29 cellular contexts compared by ENCODE assay signal in genomic region chr11:116230453-116230852, GRCh38.
"Had no signal": no experiment of that assay in that cellular context is flagged by ENCODE, and none has a peak within 500 bp of the region (broad histone marks: within the 10 kb centered on the region; RNA-seq: fewer than 3 reads in every experiment).

No MANE protein-coding gene starts in this region.

- H3K27ac ChIP-seq: adrenal gland, body of pancreas, breast epithelium, cardiac muscle cell, colonic mucosa had no signal

- H3K4me1 ChIP-seq: adrenal gland, body of pancreas, breast epithelium, colonic mucosa had no signal

- H3K27me3 ChIP-seq: body of pancreas, breast epithelium, cardiac muscle cell, colonic mucosa had no signal

- H3K4me3 ChIP-seq: adrenal gland, body of pancreas, breast epithelium, cardiac muscle cell, colonic mucosa had no signal

- H3K9me3 ChIP-seq: adrenal gland, body of pancreas, breast epithelium, colonic mucosa had no signal

- H3K9me3 Mint-ChIP-seq: activated CD4-positive, alpha-beta memory T cell treated with anti-CD3 and anti-CD28 coated beads for 36 hours; activated CD4-positive, alpha-beta T cell treated with anti-CD3 and anti-CD28 coated beads, Interleukin-2, amount 10 ng/mL, durations not matched to agents 24 days and 14 days; activated naive CD4-positive, alpha-beta T cell treated with anti-CD3 and anti-CD28 coated beads for 36 hours; activated naive CD4-positive, alpha-beta T cell treated with anti-CD3 and anti-CD28 coated beads, Interleukin-2, amount 50 U/mL, for 24 hours; activated naive CD8-positive, alpha-beta T cell treated with anti-CD3 and anti-CD28 coated beads for 36 hours; activated naive CD8-positive, alpha-beta T cell treated with anti-CD3 and anti-CD28 coated beads, Interleukin-2, amount 50 U/mL, for 24 hours; activated T-helper 1 cell treated with anti-CD3 and anti-CD28 coated beads, Interleukin-12 subunit alpha, Interleukin-12 subunit beta, Interleukin-2, Interleukin-4 antibody, amounts not matched to agents 30 ng/mL and 10 ng/mL and 1 ng/mL, durations not matched to agents 14 hours and 24 hours and 36 hours; activated T-helper 2 cell treated with anti-CD3 and anti-CD28 coated beads, Interferon-gamma antibody, Interleukin-2, Interleukin-4, amounts not matched to agents 10 μg/mL and 5 μg/mL and 100 μg/mL, durations not matched to agents 14 hours and 24 hours and 36 hours had no signal

- H3K27ac Mint-ChIP-seq: activated CD4-positive, alpha-beta memory T cell treated with anti-CD3 and anti-CD28 coated beads for 36 hours; activated CD4-positive, alpha-beta T cell treated with anti-CD3 and anti-CD28 coated beads for 36 hours; activated CD4-positive, alpha-beta T cell treated with anti-CD3 and anti-CD28 coated beads, Interleukin-2, amount 10 ng/mL, durations not matched to agents 24 days and 14 days; activated CD8-positive, alpha-beta memory T cell treated with anti-CD3 and anti-CD28 coated beads, Interleukin-2, amount 10 ng/mL, durations not matched to agents 7 days and 5 days; activated CD8-positive, alpha-beta T cell treated with anti-CD3 and anti-CD28 coated beads, Interleukin-2, amount 10 ng/mL, durations not matched to agents 7 days and 5 days; activated naive CD4-positive, alpha-beta T cell treated with anti-CD3 and anti-CD28 coated beads for 36 hours; activated naive CD4-positive, alpha-beta T cell treated with anti-CD3 and anti-CD28 coated beads, Interleukin-2, amount 50 U/mL, for 24 hours; activated naive CD8-positive, alpha-beta T cell treated with anti-CD3 and anti-CD28 coated beads for 36 hours; activated naive CD8-positive, alpha-beta T cell treated with anti-CD3 and anti-CD28 coated beads, Interleukin-2, amount 50 U/mL, for 24 hours; activated T-helper 1 cell treated with anti-CD3 and anti-CD28 coated beads, Interleukin-12 subunit alpha, Interleukin-12 subunit beta, Interleukin-2, Interleukin-4 antibody, amounts not matched to agents 30 ng/mL and 10 ng/mL and 1 ng/mL, durations not matched to agents 14 hours and 24 hours and 36 hours; activated T-helper 2 cell treated with anti-CD3 and anti-CD28 coated beads, Interferon-gamma antibody, Interleukin-2, Interleukin-4, amounts not matched to agents 10 μg/mL and 5 μg/mL and 100 μg/mL, durations not matched to agents 14 hours and 24 hours and 36 hours had no signal

- H3K4me1 Mint-ChIP-seq: activated CD4-positive, alpha-beta T cell treated with anti-CD3 and anti-CD28 coated beads for 36 hours; activated CD4-positive, alpha-beta T cell treated with anti-CD3 and anti-CD28 coated beads, Interleukin-2, amount 10 ng/mL, durations not matched to agents 24 days and 14 days; activated CD8-positive, alpha-beta memory T cell treated with anti-CD3 and anti-CD28 coated beads, Interleukin-2, amount 10 ng/mL, durations not matched to agents 7 days and 5 days; activated naive CD4-positive, alpha-beta T cell treated with anti-CD3 and anti-CD28 coated beads, Interleukin-2, amount 50 U/mL, for 24 hours; activated naive CD8-positive, alpha-beta T cell treated with anti-CD3 and anti-CD28 coated beads for 36 hours; activated naive CD8-positive, alpha-beta T cell treated with anti-CD3 and anti-CD28 coated beads, Interleukin-2, amount 50 U/mL, for 24 hours had no signal

- ATAC-seq: activated CD4-positive, alpha-beta T cell treated with anti-CD3 and anti-CD28 coated beads for 36 hours; activated CD8-positive, alpha-beta memory T cell treated with anti-CD3 and anti-CD28 coated beads, Interleukin-2, amount 10 ng/mL, durations not matched to agents 7 days and 5 days; activated CD8-positive, alpha-beta T cell treated with anti-CD3 and anti-CD28 coated beads, Interleukin-2, amount 10 ng/mL, durations not matched to agents 7 days and 5 days; activated naive CD8-positive, alpha-beta T cell treated with anti-CD3 and anti-CD28 coated beads, Interleukin-2, amount 50 U/mL, for 24 hours; body of pancreas; esophagus mucosa had no signal

- H3K36me3 ChIP-seq: adrenal gland, breast epithelium, cardiac muscle cell, colonic mucosa had no signal

- H3K36me3 Mint-ChIP-seq: activated CD4-positive, alpha-beta memory T cell treated with anti-CD3 and anti-CD28 coated beads for 36 hours; activated CD8-positive, alpha-beta memory T cell treated with anti-CD3 and anti-CD28 coated beads, Interleukin-2, amount 10 ng/mL, durations not matched to agents 7 days and 5 days; activated naive CD4-positive, alpha-beta T cell treated with anti-CD3 and anti-CD28 coated beads, Interleukin-2, amount 50 U/mL, for 24 hours; activated naive CD8-positive, alpha-beta T cell treated with anti-CD3 and anti-CD28 coated beads for 36 hours had no signal

- H3K27me3 Mint-ChIP-seq: activated CD4-positive, alpha-beta T cell treated with anti-CD3 and anti-CD28 coated beads, Interleukin-2, amount 10 ng/mL, durations not matched to agents 24 days and 14 days; activated CD8-positive, alpha-beta memory T cell treated with anti-CD3 and anti-CD28 coated beads, Interleukin-2, amount 10 ng/mL, durations not matched to agents 7 days and 5 days had no signal

- H3K4me3 Mint-ChIP-seq: activated CD4-positive, alpha-beta memory T cell treated with anti-CD3 and anti-CD28 coated beads for 36 hours; activated CD4-positive, alpha-beta T cell treated with anti-CD3 and anti-CD28 coated beads for 36 hours; activated CD4-positive, alpha-beta T cell treated with anti-CD3 and anti-CD28 coated beads, Interleukin-2, amount 10 ng/mL, durations not matched to agents 24 days and 14 days; activated CD8-positive, alpha-beta memory T cell treated with anti-CD3 and anti-CD28 coated beads, Interleukin-2, amount 10 ng/mL, durations not matched to agents 7 days and 5 days; activated CD8-positive, alpha-beta T cell treated with anti-CD3 and anti-CD28 coated beads, Interleukin-2, amount 10 ng/mL, durations not matched to agents 7 days and 5 days; activated naive CD4-positive, alpha-beta T cell treated with anti-CD3 and anti-CD28 coated beads for 36 hours; activated naive CD4-positive, alpha-beta T cell treated with anti-CD3 and anti-CD28 coated beads, Interleukin-2, amount 50 U/mL, for 24 hours; activated naive CD8-positive, alpha-beta T cell treated with anti-CD3 and anti-CD28 coated beads for 36 hours; activated naive CD8-positive, alpha-beta T cell treated with anti-CD3 and anti-CD28 coated beads, Interleukin-2, amount 50 U/mL, for 24 hours; activated T-helper 1 cell treated with anti-CD3 and anti-CD28 coated beads, Interleukin-12 subunit alpha, Interleukin-12 subunit beta, Interleukin-2, Interleukin-4 antibody, amounts not matched to agents 30 ng/mL and 10 ng/mL and 1 ng/mL, durations not matched to agents 14 hours and 24 hours and 36 hours had no signal

- DNase-seq: activated CD4-positive, alpha-beta memory T cell treated with anti-CD3 and anti-CD28 coated beads for 36 hours; activated CD4-positive, alpha-beta T cell treated with anti-CD3 and anti-CD28 coated beads for 36 hours; activated CD4-positive, alpha-beta T cell treated with anti-CD3 and anti-CD28 coated beads, Interleukin-2, amount 10 ng/mL, durations not matched to agents 24 days and 14 days; activated CD4-positive, CD25-positive, alpha-beta regulatory T cell; activated CD4-positive, CD25-positive, alpha-beta regulatory T cell treated with anti-CD3 and anti-CD28 coated beads, Interleukin-2, amount 50 U/mL, for 72 hours; activated CD8-positive, alpha-beta memory T cell treated with anti-CD3 and anti-CD28 coated beads, Interleukin-2, amount 10 ng/mL, durations not matched to agents 7 days and 5 days; activated CD8-positive, alpha-beta memory T cell treated with anti-CD3 and anti-CD28 coated beads, Interleukin-2, amount 50 U/mL, for 4 hours; activated CD8-positive, alpha-beta T cell treated with anti-CD3 and anti-CD28 coated beads, Interleukin-2, amount 10 ng/mL, durations not matched to agents 7 days and 5 days; activated effector memory CD4-positive, alpha-beta T cell treated with anti-CD3 and anti-CD28 coated beads, Interleukin-2, amount 50 U/mL, for 16 hours; activated naive CD4-positive, alpha-beta T cell treated with anti-CD3 and anti-CD28 coated beads for 36 hours; activated naive CD8-positive, alpha-beta T cell treated with anti-CD3 and anti-CD28 coated beads for 36 hours; activated naive CD8-positive, alpha-beta T cell treated with anti-CD3 and anti-CD28 coated beads, Interleukin-2, amount 50 U/mL, for 24 hours; activated T-cell treated with anti-CD3 and anti-CD28 coated beads, Interleukin-2, amount 50 U/mL, for 1 hour; activated T-cell treated with anti-CD3 and anti-CD28 coated beads, Interleukin-2, amount 50 U/mL, for 48 hours; adrenal gland; amygdala; aorta; body of pancreas; cerebellar nuclear complex; colonic mucosa; effector CD8-positive, alpha-beta T cell; foreskin fibroblast; T-helper 2 cell had no signal
